8 cellular contexts compared by ENCODE assay signal in genomic region chr5:90529939-90530677, GRCh38. TPM values are rescaled to one million over a fixed set of nuclear protein-coding genes. Genes with fewer than 3 reads are reported as not detected.
DNase-seq lines count a peak whose midpoint lies in the region; ATAC-seq lines count a peak whose summit lies in the region.

No MANE protein-coding gene starts in this region.

- peak; percentile 78 for DNase-seq in AG08396 (ENCODE audit: low spot score)
- DNase-seq in NCI-H2171 treated with DMSO at 0.1 percent for 48 hours (lab: John Stamatoyannopoulos, UW): peak; percentile 72
- peak; percentile 42 for DNase-seq in activated CD4-positive, CD25-positive, alpha-beta regulatory T cell treated with anti-CD3 and anti-CD28 coated beads, Interleukin-2, amount 50 U/mL, for 16 hours (ENCODE audit: low read depth, low spot score)
- DNase-seq in effector CD4-positive, alpha-beta T cell: peak; percentile 43
- DNase-seq in lung microvascular endothelial cell (ENCODE audit: low read depth in 2 of 2): peak; percentile 72 to 82
- DNase-seq in stimulated activated CD8-positive, alpha-beta memory T cell treated with anti-CD3 and anti-CD28 coated beads, Interleukin-15, amount 100 ng/mL, for 1 hour (ENCODE audit: low read depth): peak; percentile 22

- ATAC-seq in GM18517 (IDR thresholded peaks at IDR 0.05; ENCODE audit: unreplicated experiment) (peak; percentile 62), HG03060 (IDR thresholded peaks at IDR 0.05; ENCODE audit: low read depth, unreplicated experiment) (peak; percentile 28)

RNA-seq across cellular contexts. Expression of gene LYSMD3, which starts 0.7 kb away (rescaled TPM):
- 10.7 and 12.9 TPM in 2 replicates for total RNA-seq in lung microvascular endothelial cell

RNA-seq across cellular contexts. Expression of gene ADGRV1, which starts 28.5 kb away (rescaled TPM):
- total RNA-seq in lung microvascular endothelial cell: under 0.01 and 0.22 TPM in 2 replicates

RNA-seq across cellular contexts. Expression of gene POLR3G, which starts 55.4 kb away (rescaled TPM):
- total RNA-seq in lung microvascular endothelial cell: 2.4 and 3.7 TPM in 2 replicates

RNA-seq across cellular contexts. Expression of gene MBLAC2, which starts 55.5 kb away (rescaled TPM):
- total RNA-seq in lung microvascular endothelial cell: 3.3 and 4.6 TPM in 2 replicates

Comparison
In these comparisons a context has a peak if more than half of its experiments do, and no peak if none do; other contexts are left out.
1. Peak in every context shown above with its lines: DNase-seq and ATAC-seq.
2. DNase-seq: peak in every context shown above with its lines; median percentile 78 in AG08396; 77 in lung microvascular endothelial cell; 72 in NCI-H2171 treated with DMSO at 0.1 percent for 48 hours; 43 in effector CD4-positive, alpha-beta T cell; 42 in activated CD4-positive, CD25-positive, alpha-beta regulatory T cell treated with anti-CD3 and anti-CD28 coated beads, Interleukin-2, amount 50 U/mL, for 16 hours; 22 in stimulated activated CD8-positive, alpha-beta memory T cell treated with anti-CD3 and anti-CD28 coated beads, Interleukin-15, amount 100 ng/mL, for 1 hour.